Comparison of ENCODE assay signal across 20 cellular contexts in genomic region chr10:131975003-131975402, GRCh38. TPM values are rescaled to one million over a fixed set of nuclear protein-coding genes. Genes with fewer than 3 reads are reported as not detected.
DNase-seq lines count a peak whose midpoint lies in the region; ATAC-seq and TF ChIP-seq lines count a peak whose summit lies in the region.
"Had no signal": no experiment of that assay in that cellular context is flagged by ENCODE, and none has a peak within 500 bp of the region (broad histone marks: within the 10 kb centered on the region; RNA-seq: fewer than 3 reads in every experiment).

No MANE protein-coding gene starts in this region.

- TF ChIP-seq CTCF in left ventricle myocardium inferior (IDR thresholded peaks at IDR 0.05; ENCODE audit: borderline replicate concordance) (no peak), HFFc6 (IDR thresholded peaks at IDR 0.05) (no peak), lower leg skin (IDR thresholded peaks at IDR 0.05) (no peak)

- no peak for ATAC-seq in activated CD4-positive, alpha-beta T cell treated with anti-CD3 and anti-CD28 coated beads for 36 hours
- ATAC-seq in Right ventricle myocardium superior (ENCODE audit: poor library complexity) (no peak), sciatic nerve (no peak)
- no peak for ATAC-seq in activated T-helper 17 cell treated with anti-CD3 and anti-CD28 coated beads, Interleukin-2, amount 50 U/mL, for 72 hours (replicated peaks)
- ATAC-seq: GM12878, left colon had no signal

- no peak for TF ChIP-seq POLR2A in lower leg skin (IDR thresholded peaks at IDR 0.05)

- H3K4me1 ChIP-seq in left ventricle myocardium inferior = peaks cover 82% of the 10 kb centered on the region

- peak overlapping the region; percentile 51 for H3K27ac Mint-ChIP-seq in activated CD4-positive, alpha-beta T cell treated with anti-CD3 and anti-CD28 coated beads for 36 hours
- peak overlapping the region; percentile 5 for H3K27ac Mint-ChIP-seq in activated T-helper 17 cell treated with anti-CD3 and anti-CD28 coated beads, Interleukin-2, amount 50 U/mL, for 72 hours
- H3K27ac Mint-ChIP-seq in HFFc6 = no peak overlapping the region; the same call in 1 of the 2 replicates
- H3K27ac Mint-ChIP-seq: activated B cell treated with CpG ODN at 0.5 μM for 24 hours had no signal

- peak overlapping the region; percentile 79 for H3K27ac ChIP-seq in left ventricle myocardium inferior (replicated peaks)
- H3K27ac ChIP-seq: breast epithelium, esophagus squamous epithelium, testis had no signal

- H3K4me1 Mint-ChIP-seq in activated CD4-positive, alpha-beta T cell treated with anti-CD3 and anti-CD28 coated beads for 36 hours = peaks cover 90% of the 10 kb centered on the region
- H3K4me1 Mint-ChIP-seq in activated T-helper 17 cell treated with anti-CD3 and anti-CD28 coated beads, Interleukin-2, amount 50 U/mL, for 72 hours = peaks cover 63% of the 10 kb centered on the region
- H3K4me1 Mint-ChIP-seq in HFFc6 (ENCODE audit: low read depth) = peaks cover 24% of the 10 kb centered on the region

- H3K9me3 Mint-ChIP-seq in activated CD4-positive, alpha-beta T cell treated with anti-CD3 and anti-CD28 coated beads for 36 hours (ENCODE audit: low read depth) = no peaks in the 10 kb centered on the region
- H3K9me3 Mint-ChIP-seq in activated T-helper 17 cell treated with anti-CD3 and anti-CD28 coated beads, Interleukin-2, amount 50 U/mL, for 72 hours = no peaks in the 10 kb centered on the region
- no peaks in the 10 kb centered on the region for H3K9me3 Mint-ChIP-seq in HFFc6
- H3K9me3 Mint-ChIP-seq: activated B cell treated with CpG ODN at 0.5 μM for 24 hours had no signal

- 86% methylated on average over 6 of the region's 6 CpGs for WGBS in lower leg skin, 2 donors

- H3K4me3 ChIP-seq in left ventricle myocardium inferior (no peak overlapping the region), lower leg skin (ENCODE audit: low read depth, poor library complexity, severe bottlenecking) (no peak overlapping the region)
- H3K4me3 ChIP-seq: breast epithelium, esophagus squamous epithelium, GM12878, testis had no signal

- CTCF ChIA-PET in activated CD4-positive, alpha-beta T cell treated with anti-CD3 and anti-CD28 coated beads for 36 hours (lab: Charles Lee) = interaction anchor here (1.3 to 1.6 kb wide), 2 partner anchors 48 to 89 kb away, joined by 4 to 9 read pairs; no protein-coding TSS in a partner anchor

- H3K36me3 ChIP-seq in left ventricle myocardium inferior = peaks cover 13% of the 10 kb centered on the region

- POLR2A ChIA-PET in activated CD4-positive, alpha-beta T cell treated with anti-CD3 and anti-CD28 coated beads for 36 hours (lab: Charles Lee) = interaction anchor here (0.5 to 0.6 kb wide), 2 partner anchors 8 to 57 kb away, joined by 3 read pairs; no protein-coding TSS in a partner anchor

- no peak overlapping the region for H3K4me3 Mint-ChIP-seq in activated CD4-positive, alpha-beta T cell treated with anti-CD3 and anti-CD28 coated beads for 36 hours
- peak overlapping the region; percentile 94 for H3K4me3 Mint-ChIP-seq in activated T-helper 17 cell treated with anti-CD3 and anti-CD28 coated beads, Interleukin-2, amount 50 U/mL, for 72 hours
- no peak overlapping the region for H3K4me3 Mint-ChIP-seq in HFFc6
- H3K4me3 Mint-ChIP-seq: activated B cell treated with CpG ODN at 0.5 μM for 24 hours had no signal

- H3K27me3 Mint-ChIP-seq in activated CD4-positive, alpha-beta T cell treated with anti-CD3 and anti-CD28 coated beads for 36 hours = no peaks in the 10 kb centered on the region
- H3K27me3 Mint-ChIP-seq in activated T-helper 17 cell treated with anti-CD3 and anti-CD28 coated beads, Interleukin-2, amount 50 U/mL, for 72 hours = no peaks in the 10 kb centered on the region
- peaks cover 5% of the 10 kb centered on the region for H3K27me3 Mint-ChIP-seq in HFFc6 (ENCODE audit: insufficient read depth)
- H3K27me3 Mint-ChIP-seq: activated B cell treated with CpG ODN at 0.5 μM for 24 hours had no signal

- DNase-seq in activated CD4-positive, alpha-beta T cell treated with anti-CD3 and anti-CD28 coated beads for 36 hours = no peak
- no peak for DNase-seq in activated CD4-positive, alpha-beta T cell treated with anti-CD3 and anti-CD28 coated beads for 4 hours
- no peak for DNase-seq in left ventricle myocardium inferior
- DNase-seq in Right ventricle myocardium superior = no peak
- peak; percentile 13 for DNase-seq in sciatic nerve (ENCODE audit: low spot score)
- no peak for DNase-seq in HFFc6
- DNase-seq in lower leg skin (ENCODE audit: low spot score in 2 of 2) = no peak
- DNase-seq: activated B cell treated with CpG ODN at 0.5 μM for 24 hours, C1 segment of cervical spinal cord, DMS53, esophagus squamous epithelium, KBM-7, left colon, NCI-H2029, NCI-H524 treated with DMSO at 0.1 percent for 48 hours, SHP77 treated with DMSO at 0.1 percent for 48 hours, testis had no signal

- peaks cover 84% of the 10 kb centered on the region for H3K36me3 Mint-ChIP-seq in activated CD4-positive, alpha-beta T cell treated with anti-CD3 and anti-CD28 coated beads for 36 hours (ENCODE audit: low read depth)
- peaks cover 100% of the 10 kb centered on the region for H3K36me3 Mint-ChIP-seq in activated T-helper 17 cell treated with anti-CD3 and anti-CD28 coated beads, Interleukin-2, amount 50 U/mL, for 72 hours (ENCODE audit: low read depth)
- peaks cover 49% of the 10 kb centered on the region for H3K36me3 Mint-ChIP-seq in HFFc6 (ENCODE audit: low read depth)

- H3K9me3 ChIP-seq in left ventricle myocardium inferior (replicated peaks) = no peaks in the 10 kb centered on the region
- H3K9me3 ChIP-seq: breast epithelium, esophagus squamous epithelium, testis had no signal

- no peaks in the 10 kb centered on the region for H3K27me3 ChIP-seq in left ventricle myocardium inferior (ENCODE audit: low read depth)
- H3K27me3 ChIP-seq: breast epithelium, testis had no signal

- intact Hi-C loops in activated CD4-positive, alpha-beta T cell treated with anti-CD3 and anti-CD28 coated beads for 36 hours (cut with DNase I, micrococcal nuclease) = no loop called here
- intact Hi-C loops in left ventricle myocardium inferior (cut with micrococcal nuclease) (loop anchor here (10.0 kb wide), 1 partner anchor 80 kb away; no protein-coding TSS in a partner anchor), Right ventricle myocardium superior (cut with DNase I) (no loop called here), sciatic nerve (cut with DNase I) (no loop called here), lower leg skin (cut with DNase I; ENCODE audit: low total_unique reads) (no loop called here)

RNA-seq across cellular contexts. Expression of gene BNIP3, which starts 6.7 kb away (rescaled TPM):
- 100 to 1,000 TPM; 200 to 256 TPM for total RNA-seq in activated CD4-positive, alpha-beta T cell treated with anti-CD3 and anti-CD28 coated beads for 36 hours
- total RNA-seq in left ventricle myocardium inferior (161 TPM), Right ventricle myocardium superior (158 TPM), sciatic nerve (37.9 TPM), lower leg skin (100 to 1,000 TPM in 3 of 4 donors, 10 to 100 TPM in 1; 78.4 to 241 (median 168) TPM)
- total RNA-seq in activated T-helper 17 cell treated with anti-CD3 and anti-CD28 coated beads, Interleukin-2, amount 50 U/mL, for 72 hours = 100 to 1,000 TPM; 102 to 362 TPM
- total RNA-seq in HFFc6 (2021; fragmentation: NEBNext Ultra II Directional; extraction: Animal tissue kit (Norgen Biotek cat#: 25700)) = 100 to 1,000 TPM in 1 of 6 experiments, 10 to 100 TPM in 5; 71.0 to 107 (median 78.3) TPM
